Comparison of ENCODE assay signal across 8 cellular contexts in genomic region chr2:111316881-111317549, GRCh38.
DNase-seq lines count a peak whose midpoint lies in the region; ATAC-seq and TF ChIP-seq lines count a peak whose summit lies in the region.
"Not testable (repeated sequence)": the region's sequence is repeated elsewhere in the genome, so short reads cannot be mapped to it uniquely, and the experiment has no call there.

No MANE protein-coding gene starts in this region.

- H2AK5ac ChIP-seq in trophoblast cell (ENCODE audit: low read length), result not testable (repeated sequence)

- not testable (repeated sequence) for H3K14ac ChIP-seq in trophoblast cell (ENCODE audit: low read length)

- H2BK12ac ChIP-seq in trophoblast cell (ENCODE audit: low read length), result not testable (repeated sequence)

- peak overlapping the region; percentile 62 for H4K91ac ChIP-seq in trophoblast cell (ENCODE audit: low read depth, low read length)

- not testable (repeated sequence) for H2BK120ac ChIP-seq in trophoblast cell (ENCODE audit: insufficient read depth, low read length, poor library complexity)

- H3K27ac ChIP-seq in endodermal cell (ENCODE audit: low read depth, low read length); trophoblast cell (ENCODE audit: low read depth, low read length): not testable (repeated sequence)

- H4K12ac ChIP-seq in trophoblast cell (ENCODE audit: low read depth, low read length), result not testable (repeated sequence)

- POLR2A ChIA-PET in activated CD4-positive, alpha-beta T cell treated with anti-CD3 and anti-CD28 coated beads for 36 hours (lab: Charles Lee); activated naive CD8-positive, alpha-beta T cell treated with anti-CD3 and anti-CD28 coated beads, Interleukin-2, amount 10 ng/mL, durations not matched to agents 7 days and 5 days (lab: Charles Lee): not testable (repeated sequence)

- H3K4me1 Mint-ChIP-seq in activated CD4-positive, alpha-beta T cell treated with anti-CD3 and anti-CD28 coated beads for 36 hours, result peaks cover 23% of the 10 kb centered on the region
- peaks cover 12% of the 10 kb centered on the region for H3K4me1 Mint-ChIP-seq in activated CD8-positive, alpha-beta memory T cell treated with anti-CD3 and anti-CD28 coated beads, Interleukin-2, amount 10 ng/mL, durations not matched to agents 7 days and 5 days
- H3K4me1 Mint-ChIP-seq in activated T-cell treated with anti-CD3 and anti-CD28 coated beads, Interleukin-2, amount 50 U/mL, for 72 hours (ENCODE audit: low read depth), result peaks cover 24% of the 10 kb centered on the region
- not testable (repeated sequence) for H3K4me1 Mint-ChIP-seq in activated naive CD8-positive, alpha-beta T cell treated with anti-CD3 and anti-CD28 coated beads, Interleukin-2, amount 10 ng/mL, durations not matched to agents 7 days and 5 days; endodermal cell
- H3K4me1 Mint-ChIP-seq in stimulated activated naive CD8-positive, alpha-beta T cell treated with anti-CD3 and anti-CD28 coated beads, Interleukin-15, Interleukin-2, amounts not matched to agents 100 ng/mL and 50 ng/mL, for 24 hours (ENCODE audit: low read depth), result peaks cover 41% of the 10 kb centered on the region

- WGBS in endodermal cell (ENCODE audit: insufficient coverage in 1 of 2, insufficient read length in 1 of 2), 2 experiments, result 93% methylated on average over 2 of the region's 2 CpGs; no CpG with 5 or more reads in 1 of the 2 experiments
- no CpG with 5 or more reads among the region's 2 CpGs for WGBS in trophoblast cell (ENCODE audit: extremely low coverage, insufficient coverage, insufficient read length)

- H3K27me3 ChIP-seq in endodermal cell (ENCODE audit: control insufficient read depth, insufficient read depth, low read length, poor library complexity, severe bottlenecking); trophoblast cell (ENCODE audit: insufficient read depth, low read length): not testable (repeated sequence)

- H2AFZ ChIP-seq in trophoblast cell (ENCODE audit: insufficient read depth, low read length, poor library complexity), result not testable (repeated sequence)

- TF ChIP-seq CTCF in endodermal cell (conservative IDR thresholded peaks at IDR 0.05), result not testable (repeated sequence)

- H3K4me2 ChIP-seq in trophoblast cell (ENCODE audit: low read length), result not testable (repeated sequence)

- intact Hi-C loops in activated CD4-positive, alpha-beta T cell treated with anti-CD3 and anti-CD28 coated beads for 36 hours (cut with DNase I, micrococcal nuclease), result not testable (repeated sequence)

- H3K36me3 Mint-ChIP-seq in activated CD4-positive, alpha-beta T cell treated with anti-CD3 and anti-CD28 coated beads for 36 hours (ENCODE audit: low read depth); activated CD8-positive, alpha-beta memory T cell treated with anti-CD3 and anti-CD28 coated beads, Interleukin-2, amount 10 ng/mL, durations not matched to agents 7 days and 5 days; activated T-cell treated with anti-CD3 and anti-CD28 coated beads, Interleukin-2, amount 50 U/mL, for 72 hours (ENCODE audit: insufficient read depth in 2 of 2); activated naive CD8-positive, alpha-beta T cell treated with anti-CD3 and anti-CD28 coated beads, Interleukin-2, amount 10 ng/mL, durations not matched to agents 7 days and 5 days; endodermal cell (ENCODE audit: low read depth); stimulated activated naive CD8-positive, alpha-beta T cell treated with anti-CD3 and anti-CD28 coated beads, Interleukin-15, Interleukin-2, amounts not matched to agents 100 ng/mL and 50 ng/mL, for 24 hours (ENCODE audit: low read depth): not testable (repeated sequence)

- not testable (repeated sequence) for H3K9me3 Mint-ChIP-seq in activated CD4-positive, alpha-beta T cell treated with anti-CD3 and anti-CD28 coated beads for 36 hours (ENCODE audit: low read depth); activated CD8-positive, alpha-beta memory T cell treated with anti-CD3 and anti-CD28 coated beads, Interleukin-2, amount 10 ng/mL, durations not matched to agents 7 days and 5 days (ENCODE audit: low read depth); activated T-cell treated with anti-CD3 and anti-CD28 coated beads, Interleukin-2, amount 50 U/mL, for 72 hours; activated naive CD8-positive, alpha-beta T cell treated with anti-CD3 and anti-CD28 coated beads, Interleukin-2, amount 10 ng/mL, durations not matched to agents 7 days and 5 days; endodermal cell; stimulated activated naive CD8-positive, alpha-beta T cell treated with anti-CD3 and anti-CD28 coated beads, Interleukin-15, Interleukin-2, amounts not matched to agents 100 ng/mL and 50 ng/mL, for 24 hours

- H3K79me2 ChIP-seq in trophoblast cell (ENCODE audit: control insufficient read depth, insufficient read depth, low read length, poor library complexity), result not testable (repeated sequence)

- H3K79me1 ChIP-seq in trophoblast cell (ENCODE audit: low read length), result not testable (repeated sequence)

- DNase-seq in activated CD4-positive, alpha-beta T cell treated with anti-CD3 and anti-CD28 coated beads for 36 hours, result peak; percentile 19
- DNase-seq in activated CD8-positive, alpha-beta memory T cell treated with anti-CD3 and anti-CD28 coated beads, Interleukin-2, amount 10 ng/mL, durations not matched to agents 7 days and 5 days; activated naive CD8-positive, alpha-beta T cell treated with anti-CD3 and anti-CD28 coated beads, Interleukin-2, amount 10 ng/mL, durations not matched to agents 7 days and 5 days; trophoblast cell: not testable (repeated sequence)
- peak; percentile 20 to 38 for DNase-seq in activated T-cell treated with anti-CD3 and anti-CD28 coated beads, Interleukin-2, amount 50 U/mL, for 72 hours
- peak; percentile 27 for DNase-seq in endodermal cell

- H3K4me3 ChIP-seq in endodermal cell (ENCODE audit: low read length); trophoblast cell (ENCODE audit: low read depth, low read length): not testable (repeated sequence)

- H3K4ac ChIP-seq in trophoblast cell (ENCODE audit: low read depth, low read length), result not testable (repeated sequence)

- not testable (repeated sequence) for H3K36me3 ChIP-seq in endodermal cell (ENCODE audit: control insufficient read depth, insufficient read depth, low read length); trophoblast cell (ENCODE audit: control insufficient read depth in 1 of 2, insufficient read depth in 2 of 2, low read length in 2 of 2)

- H4K8ac ChIP-seq in trophoblast cell (ENCODE audit: low read depth, low read length), result not testable (repeated sequence)

- not testable (repeated sequence) for H3K27me3 Mint-ChIP-seq in activated CD4-positive, alpha-beta T cell treated with anti-CD3 and anti-CD28 coated beads for 36 hours; activated CD8-positive, alpha-beta memory T cell treated with anti-CD3 and anti-CD28 coated beads, Interleukin-2, amount 10 ng/mL, durations not matched to agents 7 days and 5 days; activated T-cell treated with anti-CD3 and anti-CD28 coated beads, Interleukin-2, amount 50 U/mL, for 72 hours (ENCODE audit: low read depth); activated naive CD8-positive, alpha-beta T cell treated with anti-CD3 and anti-CD28 coated beads, Interleukin-2, amount 10 ng/mL, durations not matched to agents 7 days and 5 days; endodermal cell (ENCODE audit: insufficient read depth); stimulated activated naive CD8-positive, alpha-beta T cell treated with anti-CD3 and anti-CD28 coated beads, Interleukin-15, Interleukin-2, amounts not matched to agents 100 ng/mL and 50 ng/mL, for 24 hours

- not testable (repeated sequence) for H3K9me3 ChIP-seq in endodermal cell (ENCODE audit: control insufficient read depth, low read length); trophoblast cell (ENCODE audit: insufficient read depth, low read depth, low read length)

- H3K23ac ChIP-seq in trophoblast cell (ENCODE audit: low read length), result not testable (repeated sequence)

- CTCF ChIA-PET in activated CD4-positive, alpha-beta T cell treated with anti-CD3 and anti-CD28 coated beads for 36 hours (lab: Charles Lee); activated CD8-positive, alpha-beta memory T cell treated with anti-CD3 and anti-CD28 coated beads, Interleukin-2, amount 10 ng/mL, durations not matched to agents 7 days and 5 days (lab: Charles Lee): not testable (repeated sequence)

- not testable (repeated sequence) for H3K4me3 Mint-ChIP-seq in activated CD4-positive, alpha-beta T cell treated with anti-CD3 and anti-CD28 coated beads for 36 hours; activated CD8-positive, alpha-beta memory T cell treated with anti-CD3 and anti-CD28 coated beads, Interleukin-2, amount 10 ng/mL, durations not matched to agents 7 days and 5 days; activated T-cell treated with anti-CD3 and anti-CD28 coated beads, Interleukin-2, amount 50 U/mL, for 72 hours; activated naive CD8-positive, alpha-beta T cell treated with anti-CD3 and anti-CD28 coated beads, Interleukin-2, amount 10 ng/mL, durations not matched to agents 7 days and 5 days; endodermal cell; stimulated activated naive CD8-positive, alpha-beta T cell treated with anti-CD3 and anti-CD28 coated beads, Interleukin-15, Interleukin-2, amounts not matched to agents 100 ng/mL and 50 ng/mL, for 24 hours

- H3K27ac Mint-ChIP-seq in activated CD4-positive, alpha-beta T cell treated with anti-CD3 and anti-CD28 coated beads for 36 hours; activated CD8-positive, alpha-beta memory T cell treated with anti-CD3 and anti-CD28 coated beads, Interleukin-2, amount 10 ng/mL, durations not matched to agents 7 days and 5 days; activated T-cell treated with anti-CD3 and anti-CD28 coated beads, Interleukin-2, amount 50 U/mL, for 72 hours; activated naive CD8-positive, alpha-beta T cell treated with anti-CD3 and anti-CD28 coated beads, Interleukin-2, amount 10 ng/mL, durations not matched to agents 7 days and 5 days; endodermal cell: not testable (repeated sequence)
- peak overlapping the region; percentile 76 for H3K27ac Mint-ChIP-seq in stimulated activated naive CD8-positive, alpha-beta T cell treated with anti-CD3 and anti-CD28 coated beads, Interleukin-15, Interleukin-2, amounts not matched to agents 100 ng/mL and 50 ng/mL, for 24 hours

- H3K4me1 ChIP-seq in endodermal cell (ENCODE audit: control insufficient read depth, insufficient read depth, low read length); trophoblast cell (ENCODE audit: control insufficient read depth in 1 of 2, insufficient read depth in 2 of 2, low read length in 2 of 2): not testable (repeated sequence)

- H3K9ac ChIP-seq in endodermal cell (ENCODE audit: extremely low read depth, low read length, poor library complexity, severe bottlenecking); trophoblast cell (ENCODE audit: low read length): not testable (repeated sequence)

- H2BK5ac ChIP-seq in trophoblast cell (ENCODE audit: low read depth, low read length, poor library complexity), result not testable (repeated sequence)

- peak; percentile 35 for ATAC-seq in HG02610 (IDR thresholded peaks at IDR 0.05; ENCODE audit: unreplicated experiment)
- ATAC-seq in activated CD4-positive, alpha-beta T cell treated with anti-CD3 and anti-CD28 coated beads for 36 hours, result peak; percentile 50
- ATAC-seq in activated CD8-positive, alpha-beta memory T cell treated with anti-CD3 and anti-CD28 coated beads, Interleukin-2, amount 10 ng/mL, durations not matched to agents 7 days and 5 days, result peak; percentile 24
- peak; percentile 60 to 61 for ATAC-seq in activated T-cell treated with anti-CD3 and anti-CD28 coated beads, Interleukin-2, amount 50 U/mL, for 72 hours (replicated peaks in 1 of 2)
- ATAC-seq in activated naive CD8-positive, alpha-beta T cell treated with anti-CD3 and anti-CD28 coated beads, Interleukin-2, amount 10 ng/mL, durations not matched to agents 7 days and 5 days (ENCODE audit: low read depth), result peak; percentile 32

- not testable (repeated sequence) for H3K18ac ChIP-seq in trophoblast cell (ENCODE audit: low read length)
